8 cellular contexts compared by ENCODE assay signal in genomic region chr3:192188218-192188835, GRCh38.
DNase-seq lines count a peak whose midpoint lies in the region; ATAC-seq and TF ChIP-seq lines count a peak whose summit lies in the region.

No MANE protein-coding gene starts in this region.

- H3K4me3 ChIP-seq in HAP-1: no peak overlapping the region
- no peak overlapping the region for H3K4me3 ChIP-seq in Karpas-422 (ENCODE audit: low read length)
- H3K4me3 ChIP-seq in SK-N-SH (ENCODE audit: low read depth in 2 of 2, low read length in 1 of 2): peak overlapping the region in 1 of 2 experiments; percentile 26; a peak in 1 of 4 replicates
- H3K4me3 ChIP-seq in colonic mucosa: no peak overlapping the region

- H3K4me1 ChIP-seq in HAP-1 (no peaks in the 10 kb centered on the region; the same call in 1 of the 2 replicates), Karpas-422 (ENCODE audit: low read length) (no peaks in the 10 kb centered on the region), SK-N-SH (ENCODE audit: control insufficient read depth in 1 of 2, insufficient read depth in 2 of 2, low read depth in 1 of 2, low read length in 1 of 2) (no peaks in the 10 kb centered on the region), colonic mucosa (no peaks in the 10 kb centered on the region)

- peak; percentile 55 for TF ChIP-seq RAD21 in SK-N-SH (IDR thresholded peaks at IDR 0.05; ENCODE audit: low read length)

- DNase-seq in activated CD8-positive, alpha-beta memory T cell treated with anti-CD3 and anti-CD28 coated beads, Interleukin-2, amount 10 ng/mL, durations not matched to agents 7 days and 5 days: peak; percentile 49
- no peak for DNase-seq in activated CD8-positive, alpha-beta memory T cell treated with anti-CD3 and anti-CD28 coated beads for 24 hours
- DNase-seq in HAP-1 (ENCODE audit: low spot score in 2 of 2): peak; percentile 55 to 78
- peak; percentile 91 for DNase-seq in Karpas-422
- peak; percentile 47 for DNase-seq in SK-N-SH
- DNase-seq in colonic mucosa: peak; percentile 40
- DNase-seq in mucosa of gallbladder (ENCODE audit: low spot score): peak; percentile 40
- DNase-seq in NCI-H774 (lab: John Stamatoyannopoulos, UW): no peak

- H3K4me1 Mint-ChIP-seq in activated CD8-positive, alpha-beta memory T cell treated with anti-CD3 and anti-CD28 coated beads, Interleukin-2, amount 10 ng/mL, durations not matched to agents 7 days and 5 days: no peaks in the 10 kb centered on the region

- TF ChIP-seq CTCF in SK-N-SH (IDR thresholded peaks at IDR 0.05): peak; percentile 70
- peak; percentile 54 for TF ChIP-seq CTCF in colonic mucosa (IDR thresholded peaks at IDR 0.05)

- ATAC-seq in activated CD8-positive, alpha-beta memory T cell treated with anti-CD3 and anti-CD28 coated beads, Interleukin-2, amount 10 ng/mL, durations not matched to agents 7 days and 5 days: no peak

- H3K27ac ChIP-seq in Karpas-422 (ENCODE audit: low read length): no peak overlapping the region
- H3K27ac ChIP-seq in SK-N-SH (ENCODE audit: low read depth in 2 of 2, low read length in 1 of 2): no peak overlapping the region
- no peak overlapping the region for H3K27ac ChIP-seq in colonic mucosa

- no peak overlapping the region for H3K9ac ChIP-seq in Karpas-422 (ENCODE audit: low read length)
- H3K9ac ChIP-seq in SK-N-SH: no peak overlapping the region
- H3K9ac ChIP-seq in colonic mucosa (ENCODE audit: low read depth in 2 of 2, low read length in 2 of 2): no peak overlapping the region

- H3F3A ChIP-seq in SK-N-SH (replicated peaks; ENCODE audit: insufficient read depth): no peaks in the 10 kb centered on the region

- H3K4me2 ChIP-seq in Karpas-422 (ENCODE audit: low read depth, low read length, poor library complexity, severe bottlenecking) (no peak overlapping the region), SK-N-SH (no peak overlapping the region)

- no peaks in the 10 kb centered on the region for H3K9me2 ChIP-seq in Karpas-422 (replicated peaks; ENCODE audit: insufficient read depth, low read length)
- no peaks in the 10 kb centered on the region for H3K9me2 ChIP-seq in SK-N-SH

- intact Hi-C loops in colonic mucosa (cut with DNase I): loop anchor here (5.0 kb wide), 1 partner anchor 259 kb away; no protein-coding TSS in a partner anchor

- 6% methylated on average over 7 of the region's 7 CpGs for WGBS in SK-N-SH (ENCODE audit: low lambda C conversion rate)

- H4K20me1 ChIP-seq in Karpas-422 (ENCODE audit: insufficient read depth, low read depth, low read length): no peaks in the 10 kb centered on the region
- H4K20me1 ChIP-seq in SK-N-SH (ENCODE audit: insufficient read depth): no peaks in the 10 kb centered on the region

- H3K36me3 Mint-ChIP-seq in activated CD8-positive, alpha-beta memory T cell treated with anti-CD3 and anti-CD28 coated beads, Interleukin-2, amount 10 ng/mL, durations not matched to agents 7 days and 5 days: no peaks in the 10 kb centered on the region

- in situ Hi-C loops in HAP-1 (cut with MboI; ENCODE audit: low sequenced_read_pairs): no loop called here

- H3K27me3 ChIP-seq in HAP-1 (ENCODE audit: low read depth) (no peaks in the 10 kb centered on the region), Karpas-422 (ENCODE audit: low read length) (no peaks in the 10 kb centered on the region), SK-N-SH (ENCODE audit: insufficient read depth) (no peaks in the 10 kb centered on the region; the same call in 1 of the 2 replicates), colonic mucosa (no peaks in the 10 kb centered on the region)

- H3K79me2 ChIP-seq in Karpas-422 (ENCODE audit: low read length) (no peaks in the 10 kb centered on the region), SK-N-SH (ENCODE audit: insufficient read depth) (no peaks in the 10 kb centered on the region)

- CTCF ChIA-PET in activated CD8-positive, alpha-beta memory T cell treated with anti-CD3 and anti-CD28 coated beads, Interleukin-2, amount 10 ng/mL, durations not matched to agents 7 days and 5 days (lab: Charles Lee): interaction anchor here (1.2 to 4.5 kb wide), 3 partner anchors 21 to 256 kb away, joined by 3 to 27 read pairs (median 5); no protein-coding TSS in a partner anchor
- CTCF ChIA-PET in SK-N-SH (lab: Yijun Ruan, JAX): interaction anchor here (0.7 to 4.4 kb wide), 15 partner anchors 10 to 264 kb away, joined by 3 to 54 read pairs (median 4); no protein-coding TSS in a partner anchor

- no peaks in the 10 kb centered on the region for H3K36me3 ChIP-seq in HAP-1 (replicated peaks)
- no peaks in the 10 kb centered on the region for H3K36me3 ChIP-seq in Karpas-422 (ENCODE audit: insufficient read depth, low read length)
- H3K36me3 ChIP-seq in SK-N-SH (replicated peaks in 1 of 2; ENCODE audit: control insufficient read depth in 1 of 2, insufficient read depth in 2 of 2, low read length in 1 of 2): no peaks in the 10 kb centered on the region
- H3K36me3 ChIP-seq in colonic mucosa: no peaks in the 10 kb centered on the region

- H3K9me3 Mint-ChIP-seq in activated CD8-positive, alpha-beta memory T cell treated with anti-CD3 and anti-CD28 coated beads, Interleukin-2, amount 10 ng/mL, durations not matched to agents 7 days and 5 days (ENCODE audit: low read depth): no peaks in the 10 kb centered on the region

- H3K9me3 ChIP-seq in HAP-1: no peaks in the 10 kb centered on the region
- H3K9me3 ChIP-seq in Karpas-422 (ENCODE audit: low read length): no peaks in the 10 kb centered on the region
- no peaks in the 10 kb centered on the region for H3K9me3 ChIP-seq in SK-N-SH
- no peaks in the 10 kb centered on the region for H3K9me3 ChIP-seq in colonic mucosa

- no peak overlapping the region for H3K27ac Mint-ChIP-seq in activated CD8-positive, alpha-beta memory T cell treated with anti-CD3 and anti-CD28 coated beads, Interleukin-2, amount 10 ng/mL, durations not matched to agents 7 days and 5 days

- H3K27me3 Mint-ChIP-seq in activated CD8-positive, alpha-beta memory T cell treated with anti-CD3 and anti-CD28 coated beads, Interleukin-2, amount 10 ng/mL, durations not matched to agents 7 days and 5 days: no peaks in the 10 kb centered on the region

- H3K4me3 Mint-ChIP-seq in activated CD8-positive, alpha-beta memory T cell treated with anti-CD3 and anti-CD28 coated beads, Interleukin-2, amount 10 ng/mL, durations not matched to agents 7 days and 5 days: no peak overlapping the region

- TF ChIP-seq EP300 in SK-N-SH (IDR thresholded peaks at IDR 0.05; ENCODE audit: borderline replicate concordance in 1 of 2, low read depth in 1 of 2, low read length in 1 of 2): no peak

- H2AFZ ChIP-seq in Karpas-422 (ENCODE audit: low read length): no peak overlapping the region
- no peak overlapping the region for H2AFZ ChIP-seq in SK-N-SH (ENCODE audit: low read depth)

- POLR2A ChIA-PET in SK-N-SH (lab: Yijun Ruan, JAX): no interaction called here

TF ChIP-seq in SK-N-SH, 30 proteins besides CTCF, POLR2A, EP300 and RAD21:
- TF ChIP-seq PBX3 (IDR thresholded peaks at IDR 0.05) (no peak), SMC3 (IDR thresholded peaks at IDR 0.05; ENCODE audit: low read depth, low read length) (peak; percentile 52)

Comparison
In these comparisons a context has a peak if more than half of its experiments do, and no peak if none do; other contexts are left out.
1. DNase-seq: peak in activated CD8-positive, alpha-beta memory T cell treated with anti-CD3 and anti-CD28 coated beads, Interleukin-2, amount 10 ng/mL, durations not matched to agents 7 days and 5 days (single experiment), HAP-1 (2 of 2), Karpas-422 (single experiment), SK-N-SH (single experiment), colonic mucosa (single experiment) and mucosa of gallbladder (single experiment); none in activated CD8-positive, alpha-beta memory T cell treated with anti-CD3 and anti-CD28 coated beads for 24 hours (single experiment) and NCI-H774 (single experiment).